Comparison of ENCODE assay signal across 17 cellular contexts in genomic region chr17:58300336-58300735, GRCh38. TPM values are rescaled to one million over a fixed set of nuclear protein-coding genes. Genes with fewer than 3 reads are reported as not detected.
DNase-seq lines count a peak whose midpoint lies in the region; ATAC-seq, FAIRE-seq and TF ChIP-seq lines count a peak whose summit lies in the region.
"Had no signal": no experiment of that assay in that cellular context is flagged by ENCODE, and none has a peak within 500 bp of the region (broad histone marks: within the 10 kb centered on the region; RNA-seq: fewer than 3 reads in every experiment).

No MANE protein-coding gene starts in this region.

- H3K27ac Mint-ChIP-seq in activated CD4-positive, alpha-beta T cell treated with anti-CD3 and anti-CD28 coated beads, Interleukin-2, amount 10 ng/mL, durations not matched to agents 7 days and 5 days = no peak overlapping the region
- H3K27ac Mint-ChIP-seq: CD8-positive, alpha-beta T cell had no signal

- H2AFZ ChIP-seq in DND-41 (ENCODE audit: low read depth, low read length) = no peak overlapping the region

- H3K9me3 ChIP-seq in DND-41 (ENCODE audit: insufficient read depth, low read length, severe bottlenecking) (no peaks in the 10 kb centered on the region), esophagus muscularis mucosa (no peaks in the 10 kb centered on the region)
- H3K9me3 ChIP-seq: Peyer's patch had no signal

- FAIRE-seq in HTR-8/SVneo (lab: Jason Lieb, UNC) = peak; percentile 28

- no peak for TF ChIP-seq POLR2A in esophagus muscularis mucosa (IDR thresholded peaks at IDR 0.05; ENCODE audit: low read depth)

- CTCF ChIA-PET in activated CD4-positive, alpha-beta T cell treated with anti-CD3 and anti-CD28 coated beads, Interleukin-2, amount 10 ng/mL, durations not matched to agents 7 days and 5 days (lab: Charles Lee) = interaction anchor here (0.5 to 1.6 kb wide), 3 partner anchors 15 to 147 kb away, joined by 3 to 4 read pairs (median 3); no protein-coding TSS in a partner anchor

- no peaks in the 10 kb centered on the region for H3K4me1 Mint-ChIP-seq in activated CD4-positive, alpha-beta T cell treated with anti-CD3 and anti-CD28 coated beads, Interleukin-2, amount 10 ng/mL, durations not matched to agents 7 days and 5 days

- H3K36me3 ChIP-seq in DND-41 (ENCODE audit: insufficient read depth, low read length) = no peaks in the 10 kb centered on the region
- H3K36me3 ChIP-seq in esophagus muscularis mucosa = peaks cover 0 to 13% (median 4%) of the 10 kb centered on the region in 4 donors
- H3K36me3 ChIP-seq: Peyer's patch had no signal

- H3K9ac ChIP-seq in DND-41 (ENCODE audit: low read depth, low read length) = no peak overlapping the region
- H3K9ac ChIP-seq: KMS-11 had no signal

- H3K9me3 Mint-ChIP-seq in activated CD4-positive, alpha-beta T cell treated with anti-CD3 and anti-CD28 coated beads, Interleukin-2, amount 10 ng/mL, durations not matched to agents 7 days and 5 days = no peaks in the 10 kb centered on the region
- H3K9me3 Mint-ChIP-seq: CD8-positive, alpha-beta T cell had no signal

- POLR2A ChIA-PET in activated CD4-positive, alpha-beta T cell treated with anti-CD3 and anti-CD28 coated beads, Interleukin-2, amount 10 ng/mL, durations not matched to agents 7 days and 5 days (lab: Charles Lee) = no interaction called here

- no peak; the same call in 2 of the 3 replicates for ATAC-seq in DND-41 (ENCODE audit: insufficient read depth, low read depth)
- ATAC-seq: CD8-positive, alpha-beta T cell had no signal

- peaks cover 19% of the 10 kb centered on the region for H3K27me3 Mint-ChIP-seq in activated CD4-positive, alpha-beta T cell treated with anti-CD3 and anti-CD28 coated beads, Interleukin-2, amount 10 ng/mL, durations not matched to agents 7 days and 5 days

- 78% methylated on average over 6 of the region's 6 CpGs for WGBS in esophagus muscularis mucosa

- no peak overlapping the region for H3K27ac ChIP-seq in DND-41 (ENCODE audit: low read length)
- H3K27ac ChIP-seq in esophagus muscularis mucosa (replicated peaks in 1 of 4) = no peak overlapping the region
- H3K27ac ChIP-seq: KMS-11, Peyer's patch had no signal

- TF ChIP-seq CTCF in DND-41 (IDR thresholded peaks at IDR 0.05; ENCODE audit: borderline replicate concordance, extremely low read depth, low read length, poor library complexity, severe bottlenecking) (no peak), esophagus muscularis mucosa (IDR thresholded peaks at IDR 0.05) (no peak)

- no peaks in the 10 kb centered on the region for H3K4me1 ChIP-seq in DND-41 (ENCODE audit: insufficient read depth, low read length)
- H3K4me1 ChIP-seq in esophagus muscularis mucosa = peaks cover 0 to 6% (median 0%) of the 10 kb centered on the region in 4 donors
- H3K4me1 ChIP-seq: Peyer's patch had no signal

- DNase-seq in DND-41 (peak; percentile 4), HTR-8/SVneo (ENCODE audit: insufficient read length, low spot score) (no peak), esophagus muscularis mucosa (ENCODE audit: extremely low spot score) (peak; percentile 86), mucosa of gallbladder (ENCODE audit: low spot score) (peak; percentile 1), hippocampal formation (lab: John Stamatoyannopoulos, UW) (no peak), NCI-H2081 treated with DMSO at 0.1 percent for 48 hours (lab: John Stamatoyannopoulos, UW) (no peak)
- DNase-seq in activated CD4-positive, alpha-beta T cell treated with anti-CD3 and anti-CD28 coated beads, Interleukin-2, amount 10 ng/mL, durations not matched to agents 7 days and 5 days = no peak
- DNase-seq: ACHN, NCI-H1092 treated with DMSO at 0.1 percent for 48 hours, NCI-H1694 treated with DMSO at 0.1 percent for 48 hours, NCI-H748 treated with DMSO at 0.1 percent for 48 hours, SIG-M5 had no signal

- H3K4me3 Mint-ChIP-seq in activated CD4-positive, alpha-beta T cell treated with anti-CD3 and anti-CD28 coated beads, Interleukin-2, amount 10 ng/mL, durations not matched to agents 7 days and 5 days = no peak overlapping the region
- H3K4me3 Mint-ChIP-seq: CD8-positive, alpha-beta T cell had no signal

- no peaks in the 10 kb centered on the region for H3K79me2 ChIP-seq in DND-41 (ENCODE audit: insufficient read depth, low read length)

- no peak overlapping the region for H3K4me3 ChIP-seq in DND-41 (ENCODE audit: low read depth in 1 of 2, low read length in 2 of 2)
- H3K4me3 ChIP-seq in esophagus muscularis mucosa = no peak overlapping the region
- H3K4me3 ChIP-seq: Peyer's patch had no signal

- no peak overlapping the region for H3K4me2 ChIP-seq in DND-41 (ENCODE audit: insufficient read depth, low read length)
- H3K4me2 ChIP-seq: KMS-11 had no signal

- H4K20me1 ChIP-seq in DND-41 (ENCODE audit: insufficient read depth, low read length) = no peaks in the 10 kb centered on the region

- H3K36me3 Mint-ChIP-seq in activated CD4-positive, alpha-beta T cell treated with anti-CD3 and anti-CD28 coated beads, Interleukin-2, amount 10 ng/mL, durations not matched to agents 7 days and 5 days (ENCODE audit: low read depth) = no peaks in the 10 kb centered on the region

- H3K27me3 ChIP-seq in DND-41 (ENCODE audit: insufficient read depth, low read length, poor library complexity) (no peaks in the 10 kb centered on the region), esophagus muscularis mucosa (no peaks in the 10 kb centered on the region)
- H3K27me3 ChIP-seq: Peyer's patch had no signal

- intact Hi-C loops in esophagus muscularis mucosa (cut with DNase I) = no loop called here

- no peak for TF ChIP-seq EP300 in esophagus muscularis mucosa (IDR thresholded peaks at IDR 0.05)

RNA-seq across cellular contexts. Expression of gene MPO, which starts 19.6 kb away (rescaled TPM):
- total RNA-seq in esophagus muscularis mucosa = under 1 TPM in 2 of 4 donors, not detected in 2; 0.23 to 0.66 TPM
- 0.06 TPM for total RNA-seq in mucosa of gallbladder
- not detected for total RNA-seq in activated CD4-positive, alpha-beta T cell treated with anti-CD3 and anti-CD28 coated beads, Interleukin-2, amount 10 ng/mL, durations not matched to agents 7 days and 5 days
- total RNA-seq: CD8-positive, alpha-beta T cell; Daoy had no signal

RNA-seq across cellular contexts. Expression of gene TSPOAP1, which starts 28.3 kb away (rescaled TPM):
- total RNA-seq in esophagus muscularis mucosa (10 to 100 TPM in 3 of 4 donors, 1 to 10 TPM in 1; 10.0 to 19.0 (median 16.0) TPM), mucosa of gallbladder (30.2 TPM)
- total RNA-seq in activated CD4-positive, alpha-beta T cell treated with anti-CD3 and anti-CD28 coated beads, Interleukin-2, amount 10 ng/mL, durations not matched to agents 7 days and 5 days = 10 to 100 TPM; 44.1 to 57.5 TPM
- total RNA-seq: MCF 10A had no signal

RNA-seq across cellular contexts. Expression of gene SUPT4H1, which starts 51.7 kb away (rescaled TPM):
- total RNA-seq in esophagus muscularis mucosa (10 to 100 TPM; 35.3 to 59.6 (median 47.0) TPM), mucosa of gallbladder (72.4 TPM)
- total RNA-seq in activated CD4-positive, alpha-beta T cell treated with anti-CD3 and anti-CD28 coated beads, Interleukin-2, amount 10 ng/mL, durations not matched to agents 7 days and 5 days = 10 to 100 TPM; 66.1 to 69.0 TPM

Comparison
In these comparisons a context has a peak if more than half of its experiments do, and no peak if none do; other contexts are left out.
1. DNase-seq: peak in DND-41 (single experiment), esophagus muscularis mucosa (single experiment) and mucosa of gallbladder (single experiment); none in HTR-8/SVneo (single experiment), hippocampal formation (0 of 2), NCI-H2081 treated with DMSO at 0.1 percent for 48 hours (single experiment) and activated CD4-positive, alpha-beta T cell treated with anti-CD3 and anti-CD28 coated beads, Interleukin-2, amount 10 ng/mL, durations not matched to agents 7 days and 5 days (single experiment).